Comparison of ENCODE assay signal across 35 cellular contexts in genomic region chrX:117059848-117060247, GRCh38.
"Had no signal": no experiment of that assay in that cellular context is flagged by ENCODE, and none has a peak within 500 bp of the region (broad histone marks: within the 10 kb centered on the region; RNA-seq: fewer than 3 reads in every experiment).

No MANE protein-coding gene starts in this region.

- H3K27me3 ChIP-seq: MG63 had no signal

- H3K36me3 ChIP-seq: MG63 had no signal

- H3K9me3 ChIP-seq: MG63 had no signal

- DNase-seq: Karpas-422, Kasumi-1, MG63, MV-4-11, NCI-H1048, NCI-H1092, NCI-H1092 treated with DMSO at 0.1 percent for 48 hours, NCI-H1105, NCI-H1105 treated with DMSO at 0.1 percent for 48 hours, NCI-H1417, NCI-H1417 treated with DMSO at 0.1 percent for 48 hours, NCI-H1436, NCI-H1436 treated with DMSO at 0.1 percent for 48 hours, NCI-H146, NCI-H1694, NCI-H1694 treated with DMSO at 0.1 percent for 48 hours, NCI-H187, NCI-H187 treated with DMSO at 0.1 percent for 48 hours, NCI-H1930, NCI-H2029, NCI-H2029 treated with DMSO at 0.1 percent for 48 hours, NCI-H2081, NCI-H2081 treated with DMSO at 0.1 percent for 48 hours, NCI-H2107, NCI-H2171, NCI-H2171 treated with DMSO at 0.1 percent for 48 hours, NCI-H2227 treated with DMSO at 0.1 percent for 48 hours, NCI-H226, NCI-H345, NCI-H446, NCI-H446 treated with DMSO at 0.1 percent for 48 hours, NCI-H510A, NCI-H510A treated with DMSO at 0.1 percent for 48 hours, NCI-H524, NCI-H524 treated with DMSO at 0.1 percent for 48 hours had no signal

- H3K4me3 ChIP-seq: MG63 had no signal
